8 cellular contexts compared by ENCODE assay signal in genomic region chr20:49813305-49813974, GRCh38. TPM values are rescaled to one million over a fixed set of nuclear protein-coding genes. Genes with fewer than 3 reads are reported as not detected.
A peak's percentile ranks its signal among the peaks of the same experiment; 100 is the strongest.
DNase-seq lines count a peak whose midpoint lies in the region; ATAC-seq and TF ChIP-seq lines count a peak whose summit lies in the region.

No MANE protein-coding gene starts in this region.

- ATAC-seq in left lung, result no peak

- H3K4me1 ChIP-seq in left lung (peaks cover 12 to 59% of the 10 kb centered on the region in 2 donors), tibial artery (peaks cover 0 to 19% (median 15%) of the 10 kb centered on the region in 4 donors)

- TF ChIP-seq CTCF in left lung (IDR thresholded peaks at IDR 0.05) (no peak), tibial artery (IDR thresholded peaks at IDR 0.05) (no peak)

- 9 to 15% (median 13%) methylated on average over 11 of the region's 11 CpGs for WGBS in adipose tissue, 3 donors

- peak; percentile 45 for DNase-seq in activated effector memory CD4-positive, alpha-beta T cell treated with anti-CD3 and anti-CD28 coated beads, Interleukin-2, amount 50 U/mL, for 16 hours
- no peak for DNase-seq in activated effector memory CD4-positive, alpha-beta T cell treated with Interleukin-2 at 50 U/mL for 16 hours
- DNase-seq in left lung (no peak), tibial artery (no peak), anterior cingulate cortex (lab: John Stamatoyannopoulos, UW) (no peak), SK-N-DZ (ENCODE audit: low spot score) (no peak), NCI-H1417 treated with DMSO at 0.1 percent for 48 hours (lab: John Stamatoyannopoulos, UW) (no peak)

- peak overlapping the region; percentile 71 to 82 for H3K4me3 ChIP-seq in left lung
- peak overlapping the region; percentile 60 to 71 for H3K4me3 ChIP-seq in tibial artery

- H3K27me3 ChIP-seq in left lung (no peaks in the 10 kb centered on the region), tibial artery (no peaks in the 10 kb centered on the region)

- peaks cover 0 to 30% of the 10 kb centered on the region in 2 donors for H3K36me3 ChIP-seq in left lung
- peaks cover 16 to 28% (median 23%) of the 10 kb centered on the region in 3 donors for H3K36me3 ChIP-seq in tibial artery

- H3K9me3 ChIP-seq in left lung (no peaks in the 10 kb centered on the region), tibial artery (no peaks in the 10 kb centered on the region)

- H3K27ac ChIP-seq in adipose tissue (ENCODE audit: low read depth, low read length) (peak overlapping the region; percentile 92), left lung (peak overlapping the region; percentile 93 to 95), tibial artery (peak overlapping the region; percentile 84 to 95)

- intact Hi-C loops in left lung (cut with DNase I), result no loop called here
- intact Hi-C loops in tibial artery (cut with DNase I; ENCODE audit: low total_unique reads), result loop anchor here (10.0 kb wide), 1 partner anchor 81 kb away; no protein-coding TSS in a partner anchor

RNA-seq across cellular contexts. Expression of gene SLC9A8, which starts 0.8 kb away (rescaled TPM):
- polyA plus RNA-seq in adipose tissue, result 1 to 10 TPM; 5.1 to 8.6 (median 7.0) TPM
- total RNA-seq in left lung, result 10 to 100 TPM in 1 of 2 donors, 1 to 10 TPM in 1; 8.4 to 16.7 TPM
- polyA plus RNA-seq in SK-N-DZ (2014; cell fraction: cytosol; rRNA removed), result 6.4 and 7.0 TPM in 2 replicates
- 14.4 and 19.5 TPM in 2 replicates for polyA plus RNA-seq in SK-N-DZ (2014; cell fraction: nucleus; rRNA removed)
